In genomic region chr20:46637861-46638366, GRCh38 we compare ENCODE assay signal across 19 cellular contexts. TPM values are rescaled to one million over a fixed set of nuclear protein-coding genes. Genes with fewer than 3 reads are reported as not detected.
"Had no signal": no experiment of that assay in that cellular context is flagged by ENCODE, and none has a peak within 500 bp of the region (broad histone marks: within the 10 kb centered on the region; RNA-seq: fewer than 3 reads in every experiment).

No MANE protein-coding gene starts in this region.

- H3K9me3 ChIP-seq: gastroesophageal sphincter, heart right ventricle, mucosa of descending colon, right atrium auricular region had no signal

- H3K27ac Mint-ChIP-seq: activated naive CD8-positive, alpha-beta T cell; activated T-cell treated with anti-CD3 and anti-CD28 coated beads, Interleukin-2, amount 50 U/mL, for 72 hours; progenitor cell of endocrine pancreas had no signal

- H3K27me3 Mint-ChIP-seq: progenitor cell of endocrine pancreas had no signal

- H3K4me1 ChIP-seq: gastroesophageal sphincter, heart right ventricle, right atrium auricular region had no signal

- H3K4me3 ChIP-seq: gastroesophageal sphincter, heart right ventricle, lung, mucosa of descending colon, right atrium auricular region, skin epidermis had no signal

- H3K9me3 Mint-ChIP-seq: activated T-cell treated with anti-CD3 and anti-CD28 coated beads, Interleukin-2, amount 50 U/mL, for 72 hours; naive thymus-derived CD4-positive, alpha-beta T cell had no signal

- H3K36me3 ChIP-seq: gastroesophageal sphincter, heart right ventricle, right atrium auricular region, WERI-Rb-1 had no signal

- DNase-seq: activated CD4-positive, alpha-beta T cell treated with anti-CD3 and anti-CD28 coated beads, Interleukin-2, amount 50 U/mL, for 48 hours; activated gamma-delta T cell; activated T-cell treated with anti-CD3 and anti-CD28 coated beads, Interleukin-2, amount 50 U/mL, for 72 hours; amniotic stem cell; heart right ventricle; left colon; mucosa of descending colon; naive thymus-derived CD4-positive, alpha-beta T cell; occipital lobe; stimulated activated CD4-positive, alpha-beta T cell treated with anti-CD3 and anti-CD28 coated beads, Interleukin-4, amount 100 ng/mL, for 24 hours; stimulated activated naive CD4-positive, alpha-beta T cell; WERI-Rb-1 had no signal

- H3K4me3 Mint-ChIP-seq: activated naive CD8-positive, alpha-beta T cell; activated T-cell treated with anti-CD3 and anti-CD28 coated beads, Interleukin-2, amount 50 U/mL, for 72 hours; brain; naive thymus-derived CD4-positive, alpha-beta T cell had no signal

- H3K27ac ChIP-seq: gastroesophageal sphincter, heart right ventricle, right atrium auricular region, skin epidermis, WERI-Rb-1 had no signal

- H3K27me3 ChIP-seq: right atrium auricular region had no signal

- H3K4me1 Mint-ChIP-seq: naive thymus-derived CD4-positive, alpha-beta T cell had no signal

- ATAC-seq: activated T-cell treated with anti-CD3 and anti-CD28 coated beads, Interleukin-2, amount 50 U/mL, for 72 hours; gastroesophageal sphincter; heart right ventricle; left colon; mucosa of descending colon; naive thymus-derived CD4-positive, alpha-beta T cell had no signal

RNA-seq across cellular contexts. Expression of gene SLC13A3, which starts 13.3 kb away (rescaled TPM):
- polyA plus RNA-seq: naive thymus-derived CD4-positive, alpha-beta T cell had no signal
